9 cellular contexts compared by ENCODE assay signal in genomic region chr12:53218551-53219114, GRCh38. TPM values are rescaled to one million over a fixed set of nuclear protein-coding genes. Genes with fewer than 3 reads are reported as not detected.
DNase-seq lines count a peak whose midpoint lies in the region; ATAC-seq lines count a peak whose summit lies in the region.
"Had no signal": no experiment of that assay in that cellular context is flagged by ENCODE, and none has a peak within 500 bp of the region (broad histone marks: within the 10 kb centered on the region; RNA-seq: fewer than 3 reads in every experiment).

No MANE protein-coding gene starts in this region.

- intact Hi-C loops in right cardiac atrium (cut with DNase I) = loop anchor here in 1 of 4 donors (5.0 kb wide), 1 partner anchor 34 kb away; a partner anchor contains a TSS

- H3K36me3 Mint-ChIP-seq in activated naive CD4-positive, alpha-beta T cell treated with anti-CD3 and anti-CD28 coated beads, Interleukin-2, amount 50 U/mL, for 72 hours = peaks cover 8% of the 10 kb centered on the region in 2 donors

- peak overlapping the region; percentile 67 for H3K4me3 ChIP-seq in H7 (ENCODE audit: insufficient read depth, low read depth, low read length)
- H3K4me3 ChIP-seq in right cardiac atrium (ENCODE audit: low read length) = peak overlapping the region; percentile 93
- peak overlapping the region; percentile 88 for H3K4me3 ChIP-seq in skeletal muscle satellite cell (ENCODE audit: low read length)

- H3K36me3 ChIP-seq in H7 (replicated peaks; ENCODE audit: control insufficient read depth, insufficient read depth, low read length) (peaks cover 3% of the 10 kb centered on the region; the same call in 1 of the 2 replicates), skeletal muscle satellite cell (ENCODE audit: insufficient read depth, low read length) (peaks cover 17% of the 10 kb centered on the region)

- H3K9me3 ChIP-seq in right cardiac atrium (ENCODE audit: control insufficient read depth, low read length) = no peaks in the 10 kb centered on the region
- no peaks in the 10 kb centered on the region for H3K9me3 ChIP-seq in skeletal muscle satellite cell (replicated peaks; ENCODE audit: low read length)

- DNase-seq in H7 (peak; percentile 61), right cardiac atrium (peak in 2 of 3 donors; percentile 86 to 90), A172 (ENCODE audit: low spot score) (no peak), NCI-H1417 (lab: John Stamatoyannopoulos, UW) (no peak), NCI-H526 (lab: John Stamatoyannopoulos, UW) (no peak)
- no peak for DNase-seq in activated naive CD4-positive, alpha-beta T cell treated with anti-CD3 and anti-CD28 coated beads, Interleukin-2, amount 50 U/mL, for 72 hours (ENCODE audit: low spot score in 2 of 2)

- peak overlapping the region; percentile 81 for H3K9ac ChIP-seq in skeletal muscle satellite cell (ENCODE audit: low read depth, low read length)

- peaks cover 14% of the 10 kb centered on the region for H3K4me1 ChIP-seq in right cardiac atrium (ENCODE audit: control insufficient read depth, insufficient read depth, low read length)
- H3K4me1 ChIP-seq in skeletal muscle satellite cell (ENCODE audit: control insufficient read depth, insufficient read depth, low read length) = peaks cover 62% of the 10 kb centered on the region

- no peak for ATAC-seq in activated naive CD4-positive, alpha-beta T cell treated with anti-CD3 and anti-CD28 coated beads, Interleukin-2, amount 50 U/mL, for 72 hours
- ATAC-seq in right cardiac atrium = peak in 1 of 2 donors; percentile 6
- no peak for ATAC-seq in GM19023 (IDR thresholded peaks at IDR 0.05; ENCODE audit: unreplicated experiment)

- H3K27ac Mint-ChIP-seq in activated naive CD4-positive, alpha-beta T cell treated with anti-CD3 and anti-CD28 coated beads, Interleukin-2, amount 50 U/mL, for 72 hours = peak overlapping the region; percentile 41 to 85

- peaks cover 13% of the 10 kb centered on the region for H3K27me3 ChIP-seq in H7 (ENCODE audit: control insufficient read depth, insufficient read depth, low read length)
- no peaks in the 10 kb centered on the region for H3K27me3 ChIP-seq in right cardiac atrium (ENCODE audit: control insufficient read depth, insufficient read depth)
- no peaks in the 10 kb centered on the region for H3K27me3 ChIP-seq in skeletal muscle satellite cell (ENCODE audit: control insufficient read depth, insufficient read depth, low read length)

- no peaks in the 10 kb centered on the region for H3K9me3 Mint-ChIP-seq in activated naive CD4-positive, alpha-beta T cell treated with anti-CD3 and anti-CD28 coated beads, Interleukin-2, amount 50 U/mL, for 72 hours

- H3K4me2 ChIP-seq in skeletal muscle satellite cell (ENCODE audit: low read length) = peak overlapping the region; percentile 92

- peak overlapping the region; percentile 77 for H3K27ac ChIP-seq in right cardiac atrium (ENCODE audit: low read length)

- 37% methylated on average over 25 of the region's 25 CpGs for WGBS in right cardiac atrium

RNA-seq across cellular contexts. Expression of gene ITGB7, which starts 11.6 kb away (rescaled TPM):
- total RNA-seq in H7 (2014; rRNA removed; shearing (Covaris generic)) = 0.30 and 0.52 TPM in 2 replicates
- total RNA-seq in activated naive CD4-positive, alpha-beta T cell treated with anti-CD3 and anti-CD28 coated beads, Interleukin-2, amount 50 U/mL, for 72 hours = 10 to 100 TPM; 71.4 to 76.3 TPM
- 1 to 10 TPM in 2 of 4 donors, under 1 TPM in 2; 0.88 to 2.8 (median 1.3) TPM for total RNA-seq in right cardiac atrium
- 0.45 TPM for polyA plus RNA-seq in right cardiac atrium
- total RNA-seq in skeletal muscle satellite cell (2012; rRNA removed) = under 0.01 and 1.5 TPM in 2 replicates
- 0.09 and 2.1 TPM in 2 replicates for total RNA-seq in A172 (2014; rRNA removed; shearing (Covaris generic))
- total RNA-seq: dermis microvascular lymphatic vessel endothelial cell had no signal

RNA-seq across cellular contexts. Expression of gene RARG, which starts 13.4 kb away (rescaled TPM):
- total RNA-seq in H7 (2014; rRNA removed; shearing (Covaris generic)) = 50.1 and 58.1 TPM in 2 replicates
- total RNA-seq in activated naive CD4-positive, alpha-beta T cell treated with anti-CD3 and anti-CD28 coated beads, Interleukin-2, amount 50 U/mL, for 72 hours = 10 to 100 TPM; 15.5 to 23.5 TPM
- 10 to 100 TPM; 11.7 to 26.2 (median 23.4) TPM for total RNA-seq in right cardiac atrium
- polyA plus RNA-seq in right cardiac atrium = 10.5 TPM
- total RNA-seq in skeletal muscle satellite cell (2012; rRNA removed) = 17.7 and 21.8 TPM in 2 replicates
- total RNA-seq in A172 (2014; rRNA removed; shearing (Covaris generic)) = 19.2 and 25.0 TPM in 2 replicates

RNA-seq across cellular contexts. Expression of gene CSAD, which starts 37.9 kb away (rescaled TPM):
- total RNA-seq in H7 (2014; rRNA removed; shearing (Covaris generic)) = 3.0 and 3.4 TPM in 2 replicates
- 10 to 100 TPM; 24.4 to 55.8 TPM for total RNA-seq in activated naive CD4-positive, alpha-beta T cell treated with anti-CD3 and anti-CD28 coated beads, Interleukin-2, amount 50 U/mL, for 72 hours
- 10 to 100 TPM; 10.3 to 13.0 (median 12.3) TPM for total RNA-seq in right cardiac atrium
- polyA plus RNA-seq in right cardiac atrium = 16.2 TPM
- 5.8 and 8.5 TPM in 2 replicates for total RNA-seq in skeletal muscle satellite cell (2012; rRNA removed)
- 2.6 and 9.2 TPM in 2 replicates for total RNA-seq in A172 (2014; rRNA removed; shearing (Covaris generic))

RNA-seq across cellular contexts. Expression of gene ZNF740, which starts 38.1 kb away (rescaled TPM):
- 8.7 and 9.1 TPM in 2 replicates for total RNA-seq in H7 (2014; rRNA removed; shearing (Covaris generic))
- total RNA-seq in activated naive CD4-positive, alpha-beta T cell treated with anti-CD3 and anti-CD28 coated beads, Interleukin-2, amount 50 U/mL, for 72 hours = 10 to 100 TPM; 36.8 to 43.2 TPM
- total RNA-seq in right cardiac atrium = 10 to 100 TPM; 13.8 to 29.9 (median 22.4) TPM
- 5.3 TPM for polyA plus RNA-seq in right cardiac atrium
- 7.6 and 9.2 TPM in 2 replicates for total RNA-seq in skeletal muscle satellite cell (2012; rRNA removed)
- 3.0 and 15.2 TPM in 2 replicates for total RNA-seq in A172 (2014; rRNA removed; shearing (Covaris generic))

RNA-seq across cellular contexts. Expression of gene ESPL1, which starts 49.5 kb away (rescaled TPM):
- total RNA-seq in H7 (2014; rRNA removed; shearing (Covaris generic)) = 43.6 and 46.2 TPM in 2 replicates
- 10 to 100 TPM; 32.8 to 76.3 TPM for total RNA-seq in activated naive CD4-positive, alpha-beta T cell treated with anti-CD3 and anti-CD28 coated beads, Interleukin-2, amount 50 U/mL, for 72 hours
- total RNA-seq in right cardiac atrium = 1 to 10 TPM in 1 of 4 donors, under 1 TPM in 3; 0.23 to 1.2 (median 0.40) TPM
- polyA plus RNA-seq in right cardiac atrium = 0.11 TPM
- total RNA-seq in skeletal muscle satellite cell (2012; rRNA removed) = 6.3 and 7.0 TPM in 2 replicates
- total RNA-seq in A172 (2014; rRNA removed; shearing (Covaris generic)) = 19.1 and 29.4 TPM in 2 replicates

Comparison
In these comparisons a context has a peak if more than half of its experiments do, and no peak if none do; other contexts are left out.
1. DNase-seq: peak in H7 (single experiment) and right cardiac atrium (2 of 3); none in activated naive CD4-positive, alpha-beta T cell treated with anti-CD3 and anti-CD28 coated beads, Interleukin-2, amount 50 U/mL, for 72 hours (0 of 2), A172 (single experiment), NCI-H1417 (0 of 3) and NCI-H526 (0 of 2).
2. RNA of gene ITGB7, which starts 11.6 kb away (total RNA-seq): 71.4 to 76.3 TPM in activated naive CD4-positive, alpha-beta T cell treated with anti-CD3 and anti-CD28 coated beads, Interleukin-2, amount 50 U/mL, for 72 hours; 0.88 to 2.8 TPM in right cardiac atrium, 0.30 to 0.52 TPM in H7 and 0.09 to 2.1 TPM in A172; every median in the first group is over 10 times any median in the second.
3. Peak in every context shown above with its lines, with median percentiles within 50 percentile points of each other: H3K4me3 ChIP-seq.